ENCODE assay signal across 8 cellular contexts in the genomic region with DNA sequence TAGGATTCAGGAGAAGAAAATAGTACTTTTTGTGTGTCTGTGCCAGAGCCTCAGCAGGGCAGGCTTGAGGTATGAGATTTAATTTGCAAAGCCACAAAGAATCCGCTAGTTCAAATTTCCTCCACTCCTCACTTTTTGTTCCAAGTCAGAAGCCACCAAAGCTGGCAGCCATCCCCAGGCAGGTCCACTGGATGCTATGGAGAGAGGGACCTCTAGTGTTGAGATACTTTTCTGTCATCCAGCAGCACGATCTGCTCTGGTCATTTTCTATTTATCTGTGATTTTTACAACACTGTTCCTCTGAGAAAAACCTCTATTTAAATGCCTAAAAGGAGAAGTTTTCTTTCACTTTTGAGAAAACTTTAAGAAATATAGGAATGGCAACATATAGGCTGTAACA.
DNase-seq lines count a peak whose midpoint lies in the region; ATAC-seq and TF ChIP-seq lines count a peak whose summit lies in the region.

No MANE protein-coding gene starts in this region.

- ATAC-seq in HG03460 (IDR thresholded peaks at IDR 0.05; ENCODE audit: unreplicated experiment) (no peak), GM19035 (IDR thresholded peaks at IDR 0.05; ENCODE audit: unreplicated experiment) (no peak)

- DNase-seq in AG04450 (ENCODE audit: low read depth, low spot score) (peak; percentile 48), NCI-H345 treated with DMSO at 0.1 percent for 48 hours (lab: John Stamatoyannopoulos, UW; ENCODE audit: unreplicated experiment) (peak; percentile 6), islet precursor cell (peak; percentile 85), superior temporal gyrus (ENCODE audit: extremely low spot score) (peak; percentile 97)

- H3K9me3 ChIP-seq in AG04450 (ENCODE audit: control insufficient read depth, insufficient read depth, low read length): 0 out of 2 replicates have a peak, but pooled peaks cover 3% of the 10 kb centered on the region

- POLR2A ChIA-PET in AG04450 (lab: Yijun Ruan, JAX): interaction anchor here (0.6 to 1.0 kb wide), 4 partner anchors 8 to 293 kb away, joined by 3 to 4 read pairs (median 4); no protein-coding TSS in a partner anchor

- no peaks in the 10 kb centered on the region for H3K27me3 ChIP-seq in AG04450 (ENCODE audit: control insufficient read depth, insufficient read depth, low read length)

- CTCF ChIA-PET in AG04450 (lab: Charles Lee): interaction anchor here (0.9 to 4.3 kb wide), 7 partner anchors 9 to 282 kb away, joined by 3 to 40 read pairs (median 3); no protein-coding TSS in a partner anchor

- H3K4me3 ChIP-seq in AG04450 (ENCODE audit: low read depth, low read length): no peak overlapping the region

- peak overlapping the region in 1 of 5 experiments; percentile 49 for H3K4me3 Mint-ChIP-seq in brain

- H3K36me3 Mint-ChIP-seq in brain: no peaks in the 10 kb centered on the region

- H3K27me3 Mint-ChIP-seq in brain: peaks cover 13% of the 10 kb centered on the region

- H3K4me1 Mint-ChIP-seq in brain: peaks cover 15% of the 10 kb centered on the region

- TF ChIP-seq CTCF in AG04450 (IDR thresholded peaks at IDR 0.05; ENCODE audit: low read depth, low read length) (peak; percentile 73), GM12874 (IDR thresholded peaks at IDR 0.05; ENCODE audit: insufficient read depth, low read depth, low read length) (peak; percentile 34), brain (conservative IDR thresholded peaks at IDR 0.05) (peak; percentile 79 to 85)

- H3K27ac ChIP-seq in AG04450 (ENCODE audit: low read depth, low read length): no peak overlapping the region

- peak overlapping the region; percentile 23 to 88 (median 84) for H3K27ac Mint-ChIP-seq in brain

- H3K9me3 Mint-ChIP-seq in brain: peaks cover 0 to 13% (median 6%) of the 10 kb centered on the region in 5 experiments

Comparison
In these comparisons a context has a peak if more than half of its experiments do, and no peak if none do; other contexts are left out.
1. DNase-seq: peak in every context shown above with its lines; median percentile 97 in superior temporal gyrus; 85 in islet precursor cell; 48 in AG04450; 6 in NCI-H345 treated with DMSO at 0.1 percent for 48 hours.